In the genomic region with DNA sequence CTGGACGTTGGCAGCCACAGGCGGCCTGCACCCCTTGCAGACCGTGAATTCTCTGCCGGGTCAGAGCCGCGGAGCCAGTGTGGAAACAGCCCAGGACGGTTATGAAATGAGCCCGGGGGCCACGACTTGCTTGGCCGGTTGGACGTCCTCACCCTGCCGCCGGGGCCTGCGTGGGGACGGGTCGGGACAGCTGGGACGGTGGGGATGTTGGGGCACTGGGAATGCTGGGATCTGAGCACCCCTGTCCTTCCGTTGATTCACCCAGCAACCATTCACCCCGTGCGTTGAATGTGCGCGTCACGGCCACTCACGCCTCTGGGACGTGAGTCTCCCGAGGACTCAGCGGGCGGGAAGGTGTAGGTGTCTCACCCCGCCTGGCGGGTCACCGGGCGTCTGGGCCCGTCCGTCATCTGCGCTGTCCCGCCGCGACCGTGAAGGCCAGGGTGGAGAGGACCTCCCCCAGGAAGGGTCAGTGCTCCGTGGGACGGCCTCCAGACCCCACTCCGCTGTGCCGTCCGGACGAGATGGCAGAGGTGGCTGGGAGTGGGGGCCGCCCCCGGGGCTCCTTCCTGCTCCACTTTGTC, we compare ENCODE assay signal across 8 cellular contexts. TPM values are rescaled to one million over a fixed set of nuclear protein-coding genes. Genes with fewer than 3 reads are reported as not detected.
DNase-seq lines count a peak whose midpoint lies in the region; ATAC-seq and TF ChIP-seq lines count a peak whose summit lies in the region.

No MANE protein-coding gene starts in this region.

- H3K9me3 Mint-ChIP-seq in CD4-positive, alpha-beta memory T cell, result no peaks in the 10 kb centered on the region
- H3K9me3 Mint-ChIP-seq in GM23338 (peaks cover 12% of the 10 kb centered on the region), memory B cell (no peaks in the 10 kb centered on the region)
- H3K9me3 Mint-ChIP-seq in dendritic cell treated with granulocyte-macrophage colony-stimulating factor and Interleukin-4, amounts not matched to agents 40 ng/mL and 50 ng/mL, for 4 days, result no peaks in the 10 kb centered on the region

- H3K36me3 Mint-ChIP-seq in CD4-positive, alpha-beta memory T cell, result no peaks in the 10 kb centered on the region
- peaks cover 19% of the 10 kb centered on the region for H3K36me3 Mint-ChIP-seq in GM23338 (ENCODE audit: low read depth)
- peaks cover 7% of the 10 kb centered on the region for H3K36me3 Mint-ChIP-seq in dendritic cell treated with granulocyte-macrophage colony-stimulating factor and Interleukin-4, amounts not matched to agents 40 ng/mL and 50 ng/mL, for 4 days (ENCODE audit: low read depth)
- no peaks in the 10 kb centered on the region for H3K36me3 Mint-ChIP-seq in memory B cell

- intact Hi-C loops in CD4-positive, alpha-beta memory T cell (cut with micrococcal nuclease), result no loop called here
- intact Hi-C loops in OCI-LY7 (cut with micrococcal nuclease; ENCODE audit: unreplicated experiment), result no loop called here
- intact Hi-C loops in dendritic cell treated with granulocyte-macrophage colony-stimulating factor and Interleukin-4, amounts not matched to agents 40 ng/mL and 50 ng/mL, for 4 days (cut with micrococcal nuclease), result loop anchor here (5.0 kb wide), 1 partner anchor 111 kb away; the partner anchor contains the start of gene PPP2R3B

- TF ChIP-seq POLR2A in upper lobe of left lung (IDR thresholded peaks at IDR 0.05), result no peak

- peak overlapping the region in 3 of 7 donors; percentile 7 to 66 (median 13) for H3K27ac Mint-ChIP-seq in CD4-positive, alpha-beta memory T cell
- H3K27ac Mint-ChIP-seq in GM23338 (no peak overlapping the region), memory B cell (no peak overlapping the region)
- peak overlapping the region; percentile 86 for H3K27ac Mint-ChIP-seq in dendritic cell treated with granulocyte-macrophage colony-stimulating factor and Interleukin-4, amounts not matched to agents 40 ng/mL and 50 ng/mL, for 4 days

- ATAC-seq in GM23338 (peak; percentile 2), memory B cell (ENCODE audit: low read depth) (peak; percentile 52), upper lobe of left lung (ENCODE audit: low FRiP score in 2 of 2) (peak; percentile 69 to 85)

- peaks cover 12% of the 10 kb centered on the region for H3K4me1 ChIP-seq in CD4-positive, alpha-beta memory T cell (ENCODE audit: insufficient read depth, low read length)
- H3K4me1 ChIP-seq in GM23338 (ENCODE audit: insufficient read depth) (peaks cover 10% of the 10 kb centered on the region; the same call in 1 of the 2 replicates), OCI-LY7 (ENCODE audit: insufficient read depth, low read length, poor library complexity, severe bottlenecking) (peaks cover 28% of the 10 kb centered on the region), upper lobe of left lung (peaks cover 15 to 28% (median 21%) of the 10 kb centered on the region in 4 donors)

- H3K27ac ChIP-seq in CD4-positive, alpha-beta memory T cell (ENCODE audit: low read depth, low read length), result peak overlapping the region; percentile 1
- H3K27ac ChIP-seq in GM23338 (ENCODE audit: low read depth) (no peak overlapping the region), OCI-LY7 (ENCODE audit: low read depth, low read length, poor library complexity, severe bottlenecking) (no peak overlapping the region), upper lobe of left lung (peak overlapping the region in 3 of 4 donors; percentile 70 to 86 (median 77))

- peak overlapping the region; percentile 95 for H3K4me2 ChIP-seq in GM23338
- H3K4me2 ChIP-seq in OCI-LY7 (ENCODE audit: low read length), result peak overlapping the region; percentile 57

- no peak for DNase-seq in CD4-positive, alpha-beta memory T cell
- no peak for DNase-seq in GM23338 (ENCODE audit: low spot score)
- no peak for DNase-seq in OCI-LY7 (ENCODE audit: low spot score)
- DNase-seq in memory B cell (ENCODE audit: low spot score in 2 of 2), result no peak
- peak; percentile 59 to 87 for DNase-seq in upper lobe of left lung
- no peak for DNase-seq in HUDEP-2 (lab: John Stamatoyannopoulos, UW; ENCODE audit: unreplicated experiment in 76 of 76)
- DNase-seq in activated gamma-delta T cell treated with Interleukin-2 at 50 U/mL for 16 hours, result no peak

- H3K9me3 ChIP-seq in CD4-positive, alpha-beta memory T cell (ENCODE audit: control insufficient read depth in 1 of 2, low read length in 2 of 2), result no peaks in the 10 kb centered on the region
- H3K9me3 ChIP-seq in OCI-LY7 (ENCODE audit: low read length) (no peaks in the 10 kb centered on the region), upper lobe of left lung (no peaks in the 10 kb centered on the region)

- TF ChIP-seq EP300 in upper lobe of left lung (IDR thresholded peaks at IDR 0.05), result no peak

- H3K79me2 ChIP-seq in GM23338 (replicated peaks; ENCODE audit: insufficient read depth), result peaks cover 21% of the 10 kb centered on the region
- peaks cover 5% of the 10 kb centered on the region; the same call in 1 of the 2 replicates for H3K79me2 ChIP-seq in OCI-LY7 (ENCODE audit: insufficient read depth, low read depth, low read length)

- H3K27me3 ChIP-seq in CD4-positive, alpha-beta memory T cell (ENCODE audit: insufficient read depth, low read length), result no peaks in the 10 kb centered on the region
- H3K27me3 ChIP-seq in GM23338 (ENCODE audit: insufficient read depth), result no peaks in the 10 kb centered on the region
- no peaks in the 10 kb centered on the region for H3K27me3 ChIP-seq in upper lobe of left lung

- no peaks in the 10 kb centered on the region for H4K20me1 ChIP-seq in GM23338 (replicated peaks; ENCODE audit: insufficient read depth)
- no peaks in the 10 kb centered on the region for H4K20me1 ChIP-seq in OCI-LY7 (ENCODE audit: insufficient read depth, low read length)

- H3F3A ChIP-seq in GM23338 (replicated peaks; ENCODE audit: low read depth), result peaks cover 11% of the 10 kb centered on the region

- H3K27me3 Mint-ChIP-seq in CD4-positive, alpha-beta memory T cell, result no peaks in the 10 kb centered on the region
- H3K27me3 Mint-ChIP-seq in GM23338 (ENCODE audit: insufficient read depth, low read depth, poor library complexity), result peaks cover 21% of the 10 kb centered on the region
- no peaks in the 10 kb centered on the region for H3K27me3 Mint-ChIP-seq in dendritic cell treated with granulocyte-macrophage colony-stimulating factor and Interleukin-4, amounts not matched to agents 40 ng/mL and 50 ng/mL, for 4 days
- peaks cover 6% of the 10 kb centered on the region for H3K27me3 Mint-ChIP-seq in memory B cell

- H3K4me1 Mint-ChIP-seq in CD4-positive, alpha-beta memory T cell, result peaks cover 0 to 28% (median 10%) of the 10 kb centered on the region in 4 donors
- peaks cover 12% of the 10 kb centered on the region for H3K4me1 Mint-ChIP-seq in GM23338
- peaks cover 36% of the 10 kb centered on the region for H3K4me1 Mint-ChIP-seq in dendritic cell treated with granulocyte-macrophage colony-stimulating factor and Interleukin-4, amounts not matched to agents 40 ng/mL and 50 ng/mL, for 4 days (ENCODE audit: low read depth)
- peaks cover 9% of the 10 kb centered on the region for H3K4me1 Mint-ChIP-seq in memory B cell

- peak overlapping the region; percentile 50 to 52 for H3K4me3 ChIP-seq in CD4-positive, alpha-beta memory T cell (ENCODE audit: low read length in 2 of 2)
- H3K4me3 ChIP-seq in GM23338 (peak overlapping the region; percentile 83), OCI-LY7 (ENCODE audit: low read depth, low read length, poor library complexity, severe bottlenecking) (peak overlapping the region; percentile 38), upper lobe of left lung (peak overlapping the region; percentile 58 to 78 (median 69))

- no peak overlapping the region for H2AFZ ChIP-seq in GM23338
- no peak overlapping the region for H2AFZ ChIP-seq in OCI-LY7 (ENCODE audit: low read length)

- H3K36me3 ChIP-seq in CD4-positive, alpha-beta memory T cell (ENCODE audit: insufficient read depth, low read length), result no peaks in the 10 kb centered on the region
- no peaks in the 10 kb centered on the region; the same call in 1 of the 2 replicates for H3K36me3 ChIP-seq in GM23338 (ENCODE audit: insufficient read depth)
- no peaks in the 10 kb centered on the region for H3K36me3 ChIP-seq in OCI-LY7 (ENCODE audit: insufficient read depth, low read length)
- H3K36me3 ChIP-seq in upper lobe of left lung, result no peaks in the 10 kb centered on the region

- 20 to 23% methylated on average over 1 to 33 of the region's 47 CpGs for WGBS in upper lobe of left lung, 2 donors

- peak overlapping the region; percentile 75 to 87 (median 80) for H3K4me3 Mint-ChIP-seq in CD4-positive, alpha-beta memory T cell
- H3K4me3 Mint-ChIP-seq in GM23338 (peak overlapping the region; percentile 75), memory B cell (peak overlapping the region; percentile 75)
- H3K4me3 Mint-ChIP-seq in dendritic cell treated with granulocyte-macrophage colony-stimulating factor and Interleukin-4, amounts not matched to agents 40 ng/mL and 50 ng/mL, for 4 days, result peak overlapping the region; percentile 88

- H3K9me2 ChIP-seq in GM23338 (ENCODE audit: insufficient read depth) (no peaks in the 10 kb centered on the region), OCI-LY7 (ENCODE audit: insufficient read depth, low read length) (no peaks in the 10 kb centered on the region)

- TF ChIP-seq CTCF in GM23338 (conservative IDR thresholded peaks at IDR 0.05; ENCODE audit: low read depth in 2 of 2) (no peak), OCI-LY7 (conservative IDR thresholded peaks at IDR 0.05; ENCODE audit: low read length) (no peak), upper lobe of left lung (IDR thresholded peaks at IDR 0.05) (no peak)

- CTCF ChIA-PET in CD4-positive, alpha-beta memory T cell (lab: Charles Lee; ENCODE audit: partially characterized antibody), result no interaction called here
- CTCF ChIA-PET in OCI-LY7 (lab: Charles Lee; ENCODE audit: unreplicated experiment), result no interaction called here

- BruUV-seq in OCI-LY7 (replicated peaks; lab: Mats Ljungman, UMichigan), result no TSS peak

- POLR2A ChIA-PET in CD4-positive, alpha-beta memory T cell (lab: Charles Lee; ENCODE audit: partially characterized antibody), result no interaction called here
- POLR2A ChIA-PET in OCI-LY7 (lab: Charles Lee), result no interaction called here

TF ChIP-seq in GM23338, 12 proteins besides CTCF, POLR2A, EP300 and RAD21 (continues in another document):
- no peak for TF ChIP-seq ZNF331 (CRISPR knock-in tag; IDR thresholded peaks at IDR 0.05; ENCODE audit: low read depth)

RNA-seq across cellular contexts. Expression of gene PLCXD1, which starts 4.5 kb away (rescaled TPM):
- total RNA-seq in CD4-positive, alpha-beta memory T cell, result 10 to 100 TPM; 28.3 to 28.7 TPM
- 1 to 10 TPM; 3.1 to 8.4 TPM for polyA plus RNA-seq in CD4-positive, alpha-beta memory T cell
- 95.9 and 112 TPM in 2 replicates for total RNA-seq in GM23338 (2014; rRNA removed; shearing (Covaris generic))
- polyA plus RNA-seq in GM23338 (2016; fragmentation: Nextera tagmentation; extraction: Ambion mirVana), result 48.7 and 50.9 TPM in 2 replicates
- total RNA-seq in OCI-LY7 (2014; rRNA removed; shearing (Covaris generic)), result 60.1 and 86.0 TPM in 2 replicates
- 125 and 133 TPM in 2 replicates for total RNA-seq in OCI-LY7 (2022)
- 10 to 100 TPM in 5 of 6 donors, 1 to 10 TPM in 1; 7.8 to 75.4 (median 19.2) TPM for total RNA-seq in upper lobe of left lung

RNA-seq across cellular contexts. Expression of gene GTPBP6, which starts 41.9 kb away (rescaled TPM):
- 10 to 100 TPM; 77.1 to 79.3 TPM for total RNA-seq in CD4-positive, alpha-beta memory T cell
- 10 to 100 TPM; 34.8 to 49.4 TPM for polyA plus RNA-seq in CD4-positive, alpha-beta memory T cell
- total RNA-seq in GM23338 (2014; rRNA removed; shearing (Covaris generic)), result 57.4 and 66.8 TPM in 2 replicates
- 41.4 and 43.6 TPM in 2 replicates for polyA plus RNA-seq in GM23338 (2016; fragmentation: Nextera tagmentation; extraction: Ambion mirVana)
- total RNA-seq in OCI-LY7 (2014; rRNA removed; shearing (Covaris generic)), result 36.3 and 40.4 TPM in 2 replicates
- total RNA-seq in OCI-LY7 (2022) (53.6 and 53.9 TPM in 2 replicates), upper lobe of left lung (10 to 100 TPM; 34.6 to 69.9 (median 61.0) TPM)

Comparison
In these comparisons a context has a peak if more than half of its experiments do, and no peak if none do; other contexts are left out.
1. DNase-seq: peak in upper lobe of left lung (2 of 2); none in CD4-positive, alpha-beta memory T cell (0 of 5), GM23338 (single experiment), OCI-LY7 (single experiment), memory B cell (0 of 2), HUDEP-2 (0 of 76) and activated gamma-delta T cell treated with Interleukin-2 at 50 U/mL for 16 hours (single experiment).
2. H3K27ac ChIP-seq: peak in CD4-positive, alpha-beta memory T cell (single experiment) and upper lobe of left lung (3 of 4); none in GM23338 (single experiment) and OCI-LY7 (single experiment).
3. ATAC-seq: peak in every context shown above with its lines; median percentile 77 in upper lobe of left lung; 52 in memory B cell; 2 in GM23338.
4. Peak in every context shown above with its lines, with median percentiles within 50 percentile points of each other: H3K4me3 ChIP-seq and H3K4me3 Mint-ChIP-seq.